19 cellular contexts compared by ENCODE assay signal in the genomic region with DNA sequence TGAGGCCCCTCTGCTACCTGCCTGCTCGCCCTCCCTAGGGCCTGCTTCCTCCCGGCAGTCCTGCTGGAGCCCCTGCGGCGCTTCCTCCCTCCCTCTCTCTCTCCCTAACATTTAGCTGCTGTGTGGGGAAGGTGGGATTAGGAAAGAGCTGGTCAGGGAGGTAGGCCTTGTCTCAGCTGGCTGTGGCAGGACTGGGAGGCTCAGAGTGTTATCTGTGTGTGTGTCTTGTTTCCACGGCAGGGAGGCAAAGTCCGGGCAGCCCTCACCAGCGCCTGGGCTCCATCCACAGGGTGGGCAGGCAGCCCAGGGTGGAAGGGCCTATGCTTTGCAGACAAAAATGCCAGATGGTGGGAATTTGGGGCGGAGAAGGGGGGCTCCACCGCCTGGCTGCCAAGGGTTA.
DNase-seq lines count a peak whose midpoint lies in the region; ATAC-seq and TF ChIP-seq lines count a peak whose summit lies in the region.
"Had no signal": no experiment of that assay in that cellular context is flagged by ENCODE, and none has a peak within 500 bp of the region (broad histone marks: within the 10 kb centered on the region; RNA-seq: fewer than 3 reads in every experiment).

No MANE protein-coding gene starts in this region.

- DNase-seq in heart right ventricle, result peak in 1 of 2 donors; percentile 17
- no peak for DNase-seq in left ventricle myocardium inferior
- DNase-seq in cerebellum (ENCODE audit: low spot score), result peak; percentile 10
- peak; percentile 45 for DNase-seq in mesendoderm
- DNase-seq in ureter (ENCODE audit: low spot score), result peak; percentile 50
- DNase-seq in SKM-1 treated with dmso at 0.1 percent for 144 hours (lab: John Stamatoyannopoulos, UW; ENCODE audit: unreplicated experiment), result no peak
- DNase-seq: 8988T; activated CD4-positive, alpha-beta T cell treated with anti-CD3 and anti-CD28 coated beads for 36 hours; aorta; DMS79 treated with DMSO at 0.1 percent for 48 hours; foreskin keratinocyte; KBM-7; NCI-H1048; small intestine; trophoblast cell had no signal

- intact Hi-C loops in heart right ventricle (cut with DNase I) (no loop called here), left ventricle myocardium inferior (cut with micrococcal nuclease) (no loop called here)

- ATAC-seq in heart right ventricle, result peak in 6 of 8 donors; percentile 28 to 80 (median 68)
- ATAC-seq in GM21529 (IDR thresholded peaks at IDR 0.05; ENCODE audit: unreplicated experiment), result no peak
- ATAC-seq in GM21786 (IDR thresholded peaks at IDR 0.05; ENCODE audit: unreplicated experiment), result no peak
- ATAC-seq: activated CD4-positive, alpha-beta T cell treated with anti-CD3 and anti-CD28 coated beads for 36 hours; foreskin keratinocyte; stimulated activated effector memory CD8-positive, alpha-beta T cell treated with anti-CD3 and anti-CD28 coated beads, Interleukin-12 subunit alpha, Interleukin-12 subunit beta, amount 100 ng/mL, for 72 hours had no signal

- no peak for TF ChIP-seq CTCF in heart right ventricle (IDR thresholded peaks at IDR 0.05)
- TF ChIP-seq CTCF in left ventricle myocardium inferior (IDR thresholded peaks at IDR 0.05; ENCODE audit: borderline replicate concordance), result no peak

- H2AK5ac ChIP-seq in mesendoderm (ENCODE audit: low read length), result no peak overlapping the region

- H3K4ac ChIP-seq in mesendoderm (ENCODE audit: low read depth, low read length), result no peak overlapping the region

- H3K79me1 ChIP-seq in mesendoderm (ENCODE audit: low read length), result no peaks in the 10 kb centered on the region

- no peak overlapping the region for H4K8ac ChIP-seq in mesendoderm (ENCODE audit: low read depth, low read length)

- H3K9ac ChIP-seq in mesendoderm (ENCODE audit: low read length), result no peak overlapping the region

- H3K9me3 ChIP-seq in heart right ventricle (no peaks in the 10 kb centered on the region), left ventricle myocardium inferior (replicated peaks) (no peaks in the 10 kb centered on the region)

- no peak overlapping the region for H4K5ac ChIP-seq in mesendoderm (ENCODE audit: low read length)

- no peaks in the 10 kb centered on the region for H3K79me2 ChIP-seq in mesendoderm (ENCODE audit: control insufficient read depth, insufficient read depth, low read length)

- H3K27me3 ChIP-seq in heart right ventricle (peaks cover 0 to 15% (median 0%) of the 10 kb centered on the region in 7 donors), left ventricle myocardium inferior (ENCODE audit: low read depth) (peaks cover 32% of the 10 kb centered on the region), mesendoderm (ENCODE audit: insufficient read depth, low read length, poor library complexity) (no peaks in the 10 kb centered on the region)

- no peak overlapping the region for H3K18ac ChIP-seq in mesendoderm (ENCODE audit: low read length)

- H2BK120ac ChIP-seq in mesendoderm (ENCODE audit: low read depth, low read length), result no peak overlapping the region

- peak overlapping the region; percentile 27 for H3K56ac ChIP-seq in mesendoderm (ENCODE audit: low read length)

- H3K36me3 ChIP-seq in heart right ventricle (no peaks in the 10 kb centered on the region), left ventricle myocardium inferior (no peaks in the 10 kb centered on the region), mesendoderm (ENCODE audit: control insufficient read depth, insufficient read depth, low read length) (no peaks in the 10 kb centered on the region)

- no peak overlapping the region for H2BK15ac ChIP-seq in mesendoderm (replicated peaks; ENCODE audit: low read depth)

- H3K4me3 ChIP-seq in heart right ventricle (no peak overlapping the region), left ventricle myocardium inferior (no peak overlapping the region), mesendoderm (ENCODE audit: low read length) (no peak overlapping the region)

- 60% methylated on average over 9 of the region's 9 CpGs for WGBS in heart right ventricle, 2 donors
- no CpG with 5 or more reads among the region's 9 CpGs for WGBS in mesendoderm (ENCODE audit: extremely low coverage, insufficient coverage, low lambda C conversion rate)

- H3K23ac ChIP-seq in mesendoderm (ENCODE audit: low read length), result no peak overlapping the region

- H2BK5ac ChIP-seq in mesendoderm (ENCODE audit: low read length), result no peak overlapping the region

- H3K4me1 ChIP-seq in heart right ventricle (no peaks in the 10 kb centered on the region), left ventricle myocardium inferior (peaks cover 4% of the 10 kb centered on the region), mesendoderm (ENCODE audit: control insufficient read depth, low read depth, low read length) (no peaks in the 10 kb centered on the region)
- H3K4me1 ChIP-seq: foreskin keratinocyte had no signal

- H3K4me2 ChIP-seq in mesendoderm (ENCODE audit: low read length), result no peak overlapping the region

- no peak overlapping the region for H3K27ac ChIP-seq in heart right ventricle
- H3K27ac ChIP-seq in left ventricle myocardium inferior (replicated peaks), result no peak overlapping the region
- H3K27ac ChIP-seq in mesendoderm (ENCODE audit: low read depth, low read length), result no peak overlapping the region
- H3K27ac ChIP-seq: foreskin keratinocyte, RWPE1 had no signal

Comparison
In these comparisons a context has a peak if more than half of its experiments do, and no peak if none do; other contexts are left out.
1. ATAC-seq: peak in heart right ventricle (6 of 8); none in GM21529 (single experiment) and GM21786 (single experiment).
2. DNase-seq: peak in cerebellum (single experiment), mesendoderm (single experiment) and ureter (single experiment); none in left ventricle myocardium inferior (single experiment) and SKM-1 treated with dmso at 0.1 percent for 144 hours (single experiment).